ENCODE assay signal across 8 cellular contexts in genomic region chr6:155314092-155314772, GRCh38. TPM values are rescaled to one million over a fixed set of nuclear protein-coding genes. Genes with fewer than 3 reads are reported as not detected.
DNase-seq lines count a peak whose midpoint lies in the region; ATAC-seq and TF ChIP-seq lines count a peak whose summit lies in the region.

TFB1M (minus strand) TSS chr6:155314484; CDS start chr6:155314428, 56 bp downstream.

- H2AFZ ChIP-seq in IMR-90 (replicated peaks; ENCODE audit: low read length, poor library complexity) (peak within 1 kb of the TSS; percentile 97), PC-9 (peak within 1 kb of the TSS; percentile 100)

- H4K20me1 ChIP-seq in IMR-90 (ENCODE audit: insufficient read depth, low read length), result no peaks in the 10 kb centered on the region
- H4K20me1 ChIP-seq in PC-9 (ENCODE audit: insufficient read depth), result peaks cover 3% of the 10 kb centered on the region; the same call in 1 of the 2 replicates

- peak within 1 kb of the TSS; percentile 44 for H2BK20ac ChIP-seq in IMR-90 (ENCODE audit: low read depth, low read length)

- peak; percentile 83 for TF ChIP-seq POLR2A in IMR-90 (IDR thresholded peaks at IDR 0.05; ENCODE audit: low read depth, low read length)

- H2BK5ac ChIP-seq in IMR-90 (ENCODE audit: low read depth, low read length, poor library complexity, severe bottlenecking), result peak within 1 kb of the TSS; percentile 85

- H2AK5ac ChIP-seq in IMR-90 (ENCODE audit: low read depth, low read length), result peak within 1 kb of the TSS; percentile 59; the same call in 1 of the 2 replicates

- peaks cover 29% of the 10 kb centered on the region for H3K79me2 ChIP-seq in PC-9 (ENCODE audit: low read depth)

- peak within 1 kb of the TSS; percentile 94 for H2AK9ac ChIP-seq in IMR-90 (replicated peaks; ENCODE audit: low read depth, low read length, poor library complexity)

- TF ChIP-seq CTCF in IMR-90 (conservative IDR thresholded peaks at IDR 0.05; ENCODE audit: low read depth, low read length) (no peak), PC-9 (conservative IDR thresholded peaks at IDR 0.05) (no peak), epithelial cell of proximal tubule (conservative IDR thresholded peaks at IDR 0.05; ENCODE audit: low read depth, low read length) (no peak)

- TSS peak; percentile 75 for BruUV-seq in IMR-90 (replicated peaks; lab: Mats Ljungman, UMichigan)
- BruUV-seq in PC-9 (replicated peaks; lab: Mats Ljungman, UMichigan), result TSS peak; percentile 93

- POLR2A ChIA-PET in IMR-90 (lab: Charles Lee; ENCODE audit: unreplicated experiment) (interaction anchor here (0.6 kb wide), 1 partner anchor 788 kb away, joined by 3 read pairs; no protein-coding TSS in a partner anchor), PC-9 (lab: Charles Lee; ENCODE audit: unreplicated experiment) (interaction anchor here (0.6 to 0.7 kb wide), 2 partner anchors 17 to 27 kb away, joined by 3 read pairs; no protein-coding TSS in a partner anchor)

- H3K9me2 ChIP-seq in PC-9 (ENCODE audit: insufficient read depth), result no peaks in the 10 kb centered on the region

- peak within 1 kb of the TSS; percentile 88 for H3K9ac ChIP-seq in IMR-90 (ENCODE audit: low read depth, low read length)

- H3K23ac ChIP-seq in IMR-90 (ENCODE audit: low read depth, low read length), result peak within 1 kb of the TSS; percentile 93

- peak within 1 kb of the TSS; percentile 89 for H3K56ac ChIP-seq in IMR-90 (ENCODE audit: extremely low read depth, insufficient read depth, low read length)

- H3K27ac ChIP-seq in IMR-90 (ENCODE audit: insufficient read depth, low read length) (peak within 1 kb of the TSS; percentile 78), PC-9 (peak within 1 kb of the TSS; percentile 77)

- no peaks in the 10 kb centered on the region for H3K27me3 ChIP-seq in IMR-90 (ENCODE audit: control insufficient read depth, insufficient read depth, low read length)
- no peaks in the 10 kb centered on the region for H3K27me3 ChIP-seq in PC-9 (ENCODE audit: insufficient read depth, low read depth)

- peaks cover 10% of the 10 kb centered on the region; the same call in 1 of the 2 replicates for H3F3A ChIP-seq in PC-9 (ENCODE audit: insufficient read depth, low read depth)

- H3K18ac ChIP-seq in IMR-90 (ENCODE audit: low read depth, low read length), result peak within 1 kb of the TSS; percentile 49

- H2BK15ac ChIP-seq in IMR-90 (ENCODE audit: low read depth, low read length), result peak within 1 kb of the TSS; percentile 30; the same call in 1 of the 3 replicates

- peak within 1 kb of the TSS; percentile 68 for H4K5ac ChIP-seq in IMR-90 (ENCODE audit: low read depth, low read length)

- peak within 1 kb of the TSS; percentile 84 for H3K4me3 ChIP-seq in IMR-90 (ENCODE audit: insufficient read depth, low read depth, low read length)
- peak within 1 kb of the TSS; percentile 85 for H3K4me3 ChIP-seq in PC-9
- peak within 1 kb of the TSS; percentile 83 for H3K4me3 ChIP-seq in epithelial cell of proximal tubule (ENCODE audit: low read depth, low read length)

- H3K4me1 ChIP-seq in IMR-90 (ENCODE audit: control insufficient read depth, insufficient read depth, low read length), result peaks cover 6% of the 10 kb centered on the region
- peaks cover 30% of the 10 kb centered on the region for H3K4me1 ChIP-seq in PC-9 (replicated peaks; ENCODE audit: insufficient read depth)

- H3K4me2 ChIP-seq in IMR-90 (ENCODE audit: low read depth, low read length) (peak within 1 kb of the TSS; percentile 94), PC-9 (peak within 1 kb of the TSS; percentile 87)

- peak within 1 kb of the TSS; percentile 83 for H2BK120ac ChIP-seq in IMR-90 (ENCODE audit: low read depth, low read length)

- no peaks in the 10 kb centered on the region for H3K9me3 ChIP-seq in IMR-90 (ENCODE audit: control insufficient read depth, insufficient read depth, low read length)
- H3K9me3 ChIP-seq in PC-9 (ENCODE audit: insufficient read depth, low read depth), result no peaks in the 10 kb centered on the region

- DNase-seq in DMS 273 treated with DMSO at 0.1 percent for 48 hours (lab: John Stamatoyannopoulos, UW) (peak; percentile 96), IMR-90 (peak; percentile 98), PC-9 (peak; percentile 95), epithelial cell of proximal tubule (ENCODE audit: low read depth) (peak; percentile 84), mucosa of gallbladder (ENCODE audit: low spot score) (peak; percentile 99)
- DNase-seq in activated T-cell treated with anti-CD3 and anti-CD28 coated beads, Interleukin-2, amount 50 U/mL, for 1 hour, result peak; percentile 95
- peak; percentile 96 for DNase-seq in stimulated activated CD8-positive, alpha-beta memory T cell treated with anti-CD3 and anti-CD28 coated beads, Interleukin-4, amount 100 ng/mL, for 4 hours (ENCODE audit: low read depth in 2 of 2, low spot score in 1 of 2)

- in situ Hi-C loops in IMR-90 (cut with MboI; ENCODE audit: low sequenced_read_pairs), result no loop called here

- peak within 1 kb of the TSS; percentile 92 for H3K4ac ChIP-seq in IMR-90 (ENCODE audit: low read depth, low read length)

- H4K91ac ChIP-seq in IMR-90 (ENCODE audit: insufficient read depth, low read depth, low read length), result peak within 1 kb of the TSS; percentile 85

- peak within 1 kb of the TSS; percentile 98 for H3K14ac ChIP-seq in IMR-90 (replicated peaks; ENCODE audit: low read depth, low read length)

- peaks cover 13 to 21% of the 10 kb centered on the region in 2 experiments; a peak in 3 of 4 replicates for H3K79me1 ChIP-seq in IMR-90 (ENCODE audit: low read depth in 1 of 2, low read length in 2 of 2)

- no peak for TF ChIP-seq RAD21 in IMR-90 (IDR thresholded peaks at IDR 0.05; ENCODE audit: low read length)

- dilution Hi-C loops in IMR-90 (cut with HindIII; ENCODE audit: low sequenced_read_pairs, unreplicated experiment), result no loop called here

- H3K36me3 ChIP-seq in IMR-90 (ENCODE audit: control insufficient read depth, insufficient read depth, low read length), result no peaks in the 10 kb centered on the region; the same call in 1 of the 2 replicates
- peaks cover 31% of the 10 kb centered on the region; the same call in 1 of the 2 replicates for H3K36me3 ChIP-seq in PC-9 (ENCODE audit: low read depth)

- no peaks in the 10 kb centered on the region; the same call in 1 of the 2 replicates for H3K9me1 ChIP-seq in IMR-90 (ENCODE audit: insufficient read depth, low read length)

- peak within 1 kb of the TSS; percentile 75 to 95 for H4K8ac ChIP-seq in IMR-90 (ENCODE audit: low read depth in 2 of 2, low read length in 2 of 2)

- WGBS in IMR-90 (ENCODE audit: extremely low coverage in 2 of 2, insufficient read length in 1 of 2), 2 experiments, result 0% methylated on average over 10 of the region's 52 CpGs; no CpG with 5 or more reads in 1 of the 2 experiments

- CTCF ChIA-PET in IMR-90 (lab: Yijun Ruan, JAX) (interaction anchor here (0.6 kb wide), 1 partner anchor 1557 kb away, joined by 3 read pairs; no protein-coding TSS in a partner anchor), PC-9 (lab: Charles Lee) (interaction anchor here (0.6 kb wide), 2 partner anchors 369 to 927 kb away, joined by 7 to 11 read pairs; no protein-coding TSS in a partner anchor)

- ATAC-seq in GM21528 (IDR thresholded peaks at IDR 0.05; ENCODE audit: low FRiP score, unreplicated experiment), result peak; percentile 96
- peak; percentile 97 for ATAC-seq in IMR-90 (ENCODE audit: low read depth)

- intact Hi-C loops in IMR-90 (cut with micrococcal nuclease), result loop anchor here (1.0 to 5.0 kb wide), 3 partner anchors 137 to 442 kb away; no protein-coding TSS in a partner anchor
- intact Hi-C loops in PC-9 (cut with micrococcal nuclease; ENCODE audit: unreplicated experiment), result loop anchor here (5.0 to 10.0 kb wide), 2 partner anchors 127 to 639 kb away; no protein-coding TSS in a partner anchor

TF ChIP-seq in IMR-90, 13 proteins besides CTCF, POLR2A, EP300 and RAD21:
- TF ChIP-seq BHLHE40 (IDR thresholded peaks at IDR 0.05; ENCODE audit: low read depth, low read length), result 0 out of 2 replicates have a peak, but pooled peaks have one; percentile 12
- peak; percentile 23; the same call in 1 of the 2 replicates for TF ChIP-seq MAZ (IDR thresholded peaks at IDR 0.05; ENCODE audit: borderline replicate concordance, low read depth, low read length)
- TF ChIP-seq RCOR1 (IDR thresholded peaks at IDR 0.05; ENCODE audit: insufficient replicate concordance, low read length), result no peak
- TF ChIP-seq NFE2L2 (IDR thresholded peaks at IDR 0.05; ENCODE audit: low read depth, low read length), result no peak

RNA-seq across cellular contexts. Expression of gene TFB1M, which starts in this region (rescaled TPM):
- total RNA-seq in IMR-90 (2012; rRNA removed) (22.4 and 28.1 TPM in 2 replicates), PC-9 (2021) (17.7 and 19.5 TPM in 2 replicates), epithelial cell of proximal tubule (19.3 and 27.5 TPM in 2 replicates), mucosa of gallbladder (17.6 TPM)
- 17.5 and 18.1 TPM in 2 replicates for polyA plus RNA-seq in IMR-90 (2012; rRNA removed)
- 6.0 and 9.4 TPM in 2 replicates for polyA plus RNA-seq in IMR-90 (2012; cell fraction: cytosol; rRNA removed)
- polyA plus RNA-seq in IMR-90 (2012; cell fraction: nucleus; rRNA removed; ENCODE audit: low replicate concordance), result 5.7 and 34.9 TPM in 2 replicates

Comparison
In these comparisons a context has a peak if more than half of its experiments do, and no peak if none do; other contexts are left out.
1. Peak in every context shown above with its lines: DNase-seq, ATAC-seq, H3K4me3 ChIP-seq and H3K27ac ChIP-seq.